9 cellular contexts compared by ENCODE assay signal in the genomic region with DNA sequence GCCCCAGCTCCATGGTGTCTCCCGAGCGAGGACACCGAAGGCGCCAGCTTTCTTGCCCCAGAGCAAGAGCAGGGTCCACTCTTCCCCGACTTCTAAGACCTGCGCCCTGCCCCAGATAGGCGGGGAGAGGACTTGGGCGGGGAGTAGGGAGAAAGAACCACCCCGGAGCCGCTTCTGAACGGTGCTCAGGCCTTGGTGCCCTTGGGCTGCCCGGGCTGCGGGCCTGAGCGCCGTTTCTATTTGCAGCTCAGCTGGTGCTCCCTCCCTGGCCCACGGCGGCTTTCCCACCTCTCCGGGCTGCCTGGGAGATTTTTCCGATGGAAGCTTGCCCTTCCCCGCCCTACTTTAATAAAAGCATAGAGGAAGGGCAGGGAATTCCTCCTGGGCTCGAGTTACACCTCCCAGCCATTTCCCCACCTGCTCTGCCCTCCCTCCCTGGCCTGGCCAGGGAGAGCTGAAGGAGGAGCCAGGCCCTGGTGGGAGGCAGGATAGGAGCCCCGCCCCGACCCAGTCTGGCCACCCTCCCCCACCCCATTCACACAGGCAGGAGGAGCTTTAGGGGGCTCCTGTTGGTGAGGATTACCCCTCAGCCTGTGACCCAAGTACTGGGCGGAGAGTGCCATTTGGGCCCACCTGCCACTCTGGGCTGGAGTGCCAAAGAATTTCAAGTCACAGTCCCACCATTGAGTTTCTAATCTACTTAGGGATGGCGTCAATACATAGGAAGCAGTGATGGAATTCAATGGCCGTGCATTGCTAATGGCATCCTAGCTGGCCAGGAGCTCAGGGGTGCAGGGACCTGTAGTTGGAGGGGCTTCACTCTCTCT. TPM values are rescaled to one million over a fixed set of nuclear protein-coding genes. Genes with fewer than 3 reads are reported as not detected.
DNase-seq lines count a peak whose midpoint lies in the region; ATAC-seq, FAIRE-seq and TF ChIP-seq lines count a peak whose summit lies in the region.
"Had no signal": no experiment of that assay in that cellular context is flagged by ENCODE, and none has a peak within 500 bp of the region (broad histone marks: within the 10 kb centered on the region; RNA-seq: fewer than 3 reads in every experiment).

No MANE protein-coding gene starts in this region.

- DNase-seq in ELF-1 (ENCODE audit: low read depth, low spot score) (peak; percentile 91), RPMI7951 (ENCODE audit: low read depth) (peak; percentile 28), foreskin keratinocyte (peak in 1 of 2 donors; percentile 42), pancreas (peak; percentile 66 to 86 (median 76)), SKM-1 treated with dmso at 0.1 percent for 144 hours (lab: John Stamatoyannopoulos, UW; ENCODE audit: unreplicated experiment) (no peak), MG63 (no peak)

- peak; percentile 19 for ATAC-seq in foreskin keratinocyte
- peak; percentile 23 to 55 (median 41) for ATAC-seq in pancreas
- ATAC-seq in GM18858 (IDR thresholded peaks at IDR 0.05; ENCODE audit: unreplicated experiment), result no peak
- ATAC-seq in HG03097 (IDR thresholded peaks at IDR 0.05; ENCODE audit: low FRiP score, unreplicated experiment), result no peak

- H3K36me3 ChIP-seq in pancreas (no peaks in the 10 kb centered on the region), MG63 (no peaks in the 10 kb centered on the region)

- no peaks in the 10 kb centered on the region for H3K9me3 ChIP-seq in pancreas
- no peaks in the 10 kb centered on the region for H3K9me3 ChIP-seq in MG63

- intact Hi-C loops in pancreas (cut with DNase I), result loop anchor here in 1 of 3 donors (10.0 kb wide), 1 partner anchor 97 kb away; a partner anchor contains a TSS

- H3K27ac ChIP-seq in foreskin keratinocyte (no peak overlapping the region), pancreas (peak overlapping the region; percentile 82 to 90 (median 83))

- FAIRE-seq in pancreas (lab: Jason Lieb, UNC), result no peak
- FAIRE-seq: frontal cortex had no signal

- peak overlapping the region; percentile 73 to 86 (median 82) for H3K4me3 ChIP-seq in pancreas
- no peak overlapping the region for H3K4me3 ChIP-seq in MG63

- peaks cover 10% of the 10 kb centered on the region for H3K27me3 ChIP-seq in foreskin keratinocyte
- H3K27me3 ChIP-seq in pancreas, result no peaks in the 10 kb centered on the region
- peaks cover 7% of the 10 kb centered on the region for H3K27me3 ChIP-seq in MG63

- H3K4me1 ChIP-seq in foreskin keratinocyte, result peaks cover 7% of the 10 kb centered on the region
- H3K4me1 ChIP-seq in pancreas, result peaks cover 19 to 39% (median 39%) of the 10 kb centered on the region in 3 donors

- TF ChIP-seq CTCF in foreskin keratinocyte (conservative IDR thresholded peaks at IDR 0.05) (no peak), pancreas (IDR thresholded peaks at IDR 0.05) (no peak)

- WGBS in pancreas, 2 donors, result 7 to 14% methylated on average over 26 of the region's 26 CpGs

RNA-seq across cellular contexts. Expression of a gene that starts 2.0 kb away (rescaled TPM):
- total RNA-seq in RPMI7951 (2014; rRNA removed; shearing (Covaris generic)), result 2.6 and 7.7 TPM in 2 replicates
- total RNA-seq in foreskin keratinocyte, result 7.7 and 8.4 TPM in 2 replicates
- 7.3 and 7.4 TPM in 2 replicates for polyA plus RNA-seq in foreskin keratinocyte
- 10 to 100 TPM; 11.2 to 30.2 (median 17.7) TPM for total RNA-seq in pancreas
- 10 to 100 TPM; 22.3 to 24.0 TPM for polyA plus RNA-seq in pancreas
- total RNA-seq in MG63 (2014; rRNA removed; shearing (Covaris generic); ENCODE audit: low replicate concordance), result 9.9 and 14.5 TPM in 2 replicates

RNA-seq across cellular contexts. Expression of a gene that starts 26.3 kb away (rescaled TPM):
- 28.6 and 31.0 TPM in 2 replicates for total RNA-seq in RPMI7951 (2014; rRNA removed; shearing (Covaris generic))
- total RNA-seq in foreskin keratinocyte (44.8 and 46.9 TPM in 2 replicates), pancreas (10 to 100 TPM; 13.5 to 23.6 (median 17.7) TPM)
- polyA plus RNA-seq in foreskin keratinocyte (54.4 and 60.5 TPM in 2 replicates), pancreas (10 to 100 TPM; 16.5 to 19.3 TPM)
- total RNA-seq in MG63 (2014; rRNA removed; shearing (Covaris generic); ENCODE audit: low replicate concordance), result 17.9 and 23.9 TPM in 2 replicates

RNA-seq across cellular contexts. Expression of a gene that starts 27.1 kb away (rescaled TPM):
- 1.1 and 1.3 TPM in 2 replicates for total RNA-seq in RPMI7951 (2014; rRNA removed; shearing (Covaris generic))
- 4.9 and 6.1 TPM in 2 replicates for total RNA-seq in foreskin keratinocyte
- 3.4 and 3.5 TPM in 2 replicates for polyA plus RNA-seq in foreskin keratinocyte
- 1 to 10 TPM; 3.5 to 7.0 (median 4.9) TPM for total RNA-seq in pancreas
- 1 to 10 TPM; 3.9 to 4.0 TPM for polyA plus RNA-seq in pancreas
- 9.3 and 15.5 TPM in 2 replicates for total RNA-seq in MG63 (2014; rRNA removed; shearing (Covaris generic); ENCODE audit: low replicate concordance)

RNA-seq across cellular contexts. Expression of a gene that starts 56.6 kb away (rescaled TPM):
- not detected in 2 replicates for total RNA-seq in RPMI7951 (2014; rRNA removed; shearing (Covaris generic))
- total RNA-seq in foreskin keratinocyte (0.14 and 0.25 TPM in 2 replicates), pancreas (under 1 TPM in 3 of 6 donors, not detected in 3; 0.03 to 0.43 (median 0.16) TPM)
- polyA plus RNA-seq in foreskin keratinocyte (0.08 and 0.10 TPM in 2 replicates), pancreas (under 1 TPM; 0.04 to 0.05 TPM)
- not detected in 2 replicates for total RNA-seq in MG63 (2014; rRNA removed; shearing (Covaris generic); ENCODE audit: low replicate concordance)

Comparison
In these comparisons a context has a peak if more than half of its experiments do, and no peak if none do; other contexts are left out.
1. DNase-seq: peak in ELF-1 (single experiment), RPMI7951 (single experiment) and pancreas (6 of 6); none in SKM-1 treated with dmso at 0.1 percent for 144 hours (single experiment) and MG63 (single experiment).
2. ATAC-seq: peak in foreskin keratinocyte (single experiment) and pancreas (4 of 4); none in GM18858 (single experiment) and HG03097 (single experiment).